In the genomic region with DNA sequence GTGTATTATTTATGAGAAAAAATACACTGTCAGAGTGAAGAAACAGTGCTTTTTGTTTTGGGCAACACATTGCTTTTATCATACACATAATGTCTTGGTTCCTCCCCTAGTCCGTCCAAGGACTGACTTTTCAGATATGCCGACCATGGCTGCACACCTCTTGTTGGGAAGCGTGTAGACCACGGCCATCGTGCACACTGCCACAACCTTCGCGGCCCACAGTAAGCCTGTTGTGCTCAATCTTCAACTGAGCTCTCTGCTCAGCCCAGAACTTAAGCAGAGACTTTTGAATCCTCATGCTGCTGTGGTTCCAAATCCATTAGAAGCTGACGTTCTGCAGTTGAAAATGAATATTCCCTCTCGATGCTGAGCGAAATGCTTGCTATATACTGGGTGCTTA, we compare ENCODE assay signal across 24 cellular contexts.
DNase-seq lines count a peak whose midpoint lies in the region; TF ChIP-seq lines count a peak whose summit lies in the region.
"Had no signal": no experiment of that assay in that cellular context is flagged by ENCODE, and none has a peak within 500 bp of the region (broad histone marks: within the 10 kb centered on the region; RNA-seq: fewer than 3 reads in every experiment).

No MANE protein-coding gene starts in this region.

- no peaks in the 10 kb centered on the region for H3K9me3 ChIP-seq in stomach
- H3K9me3 ChIP-seq: HAP-1, SJCRH30 had no signal

- 77 to 88% (median 87%) methylated on average over 10 of the region's 10 CpGs for WGBS in stomach, 5 donors

- H3K36me3 ChIP-seq in stomach = no peaks in the 10 kb centered on the region
- H3K36me3 ChIP-seq: HAP-1, SJCRH30 had no signal

- H3K4me3 ChIP-seq in coronary artery (no peak overlapping the region), stomach (no peak overlapping the region)
- H3K4me3 ChIP-seq: HAP-1, PC-9, SJCRH30 had no signal

- TF ChIP-seq EP300 in stomach (IDR thresholded peaks at IDR 0.05) = no peak

- no peak for TF ChIP-seq POLR2A in stomach (IDR thresholded peaks at IDR 0.05)

- TF ChIP-seq CTCF in coronary artery (IDR thresholded peaks at IDR 0.05) (no peak), stomach (IDR thresholded peaks at IDR 0.05) (no peak)

- H3K27ac ChIP-seq in coronary artery (no peak overlapping the region), stomach (no peak overlapping the region)
- H3K27ac ChIP-seq: HL-60, PC-9, SJCRH30 had no signal

- H3K27me3 ChIP-seq in stomach = no peaks in the 10 kb centered on the region
- H3K27me3 ChIP-seq: SJCRH30 had no signal

- peak; percentile 36 for DNase-seq in coronary artery (ENCODE audit: low spot score)
- DNase-seq in mesenteric fat pad (ENCODE audit: low spot score) = peak; percentile 60
- DNase-seq in stomach = peak; percentile 9
- DNase-seq in cerebellar cortex (ENCODE audit: low spot score) = no peak
- DNase-seq in mucosa of gallbladder (ENCODE audit: low spot score) = no peak
- no peak for DNase-seq in Kasumi-1 (lab: John Stamatoyannopoulos, UW)
- no peak for DNase-seq in HPDE6-E6E7 (ENCODE audit: extremely low spot score)
- DNase-seq: C1 segment of cervical spinal cord; CD4-positive, alpha-beta memory T cell; COR-L47; DMS53; Karpas-422; MV-4-11; NCI-H1105; NCI-H1436 treated with DMSO at 0.1 percent for 48 hours; NCI-H1930; NCI-H446; NCI-H524 treated with DMSO at 0.1 percent for 48 hours; NCI-H774; NK-92 treated with Interleukin-12 subunit alpha and Interleukin-12 subunit beta, amount 100 ng/mL, for 24 hours; PC-9; SJCRH30 had no signal

- intact Hi-C loops in stomach (cut with DNase I; ENCODE audit: low total_unique reads) = no loop called here

- no peaks in the 10 kb centered on the region for H3K4me1 ChIP-seq in stomach
- H3K4me1 ChIP-seq: HAP-1, SJCRH30 had no signal

Comparison
In these comparisons a context has a peak if more than half of its experiments do, and no peak if none do; other contexts are left out.
1. DNase-seq: peak in coronary artery (single experiment), mesenteric fat pad (single experiment) and stomach (single experiment); none in cerebellar cortex (single experiment), mucosa of gallbladder (single experiment), Kasumi-1 (0 of 2) and HPDE6-E6E7 (single experiment).